Comparison of ENCODE assay signal across 16 cellular contexts in genomic region chr12:53820503-53820902, GRCh38.
DNase-seq lines count a peak whose midpoint lies in the region; ATAC-seq and TF ChIP-seq lines count a peak whose summit lies in the region.
"Had no signal": no experiment of that assay in that cellular context is flagged by ENCODE, and none has a peak within 500 bp of the region (broad histone marks: within the 10 kb centered on the region; RNA-seq: fewer than 3 reads in every experiment).

No MANE protein-coding gene starts in this region.

- no peaks in the 10 kb centered on the region for H3K36me3 ChIP-seq in fibroblast of lung (ENCODE audit: control insufficient read depth, insufficient read depth, low read length)
- H3K36me3 ChIP-seq: esophagus muscularis mucosa had no signal

- no peak overlapping the region for H3K27ac ChIP-seq in fibroblast of lung (ENCODE audit: insufficient read depth, low read length)
- H3K27ac ChIP-seq: esophagus muscularis mucosa had no signal

- no peaks in the 10 kb centered on the region for H3K36me3 Mint-ChIP-seq in activated naive CD8-positive, alpha-beta T cell treated with anti-CD3 and anti-CD28 coated beads for 36 hours
- H3K36me3 Mint-ChIP-seq: activated CD4-positive, alpha-beta memory T cell treated with anti-CD3 and anti-CD28 coated beads for 36 hours had no signal

- H3K9ac ChIP-seq in fibroblast of lung (ENCODE audit: insufficient read depth, low read length) = no peak overlapping the region

- ATAC-seq in left lobe of liver = no peak
- ATAC-seq: HepG2 had no signal

- no peak overlapping the region for H3K4me3 ChIP-seq in fibroblast of lung (replicated peaks in 1 of 4; ENCODE audit: control extremely low read depth in 1 of 4, insufficient read depth in 1 of 4, low read depth in 3 of 4, low read length in 4 of 4)
- H3K4me3 ChIP-seq: esophagus muscularis mucosa had no signal

- no peaks in the 10 kb centered on the region for H4K20me1 ChIP-seq in fibroblast of lung (ENCODE audit: control insufficient read depth, extremely low read depth, insufficient read depth, low read length)

- no peak for TF ChIP-seq CTCF in fibroblast of lung (conservative IDR thresholded peaks at IDR 0.05 in 1 of 2, IDR thresholded peaks at IDR 0.05 in 1 of 2; ENCODE audit: low read depth in 1 of 2, low read length in 2 of 2)

- no peak overlapping the region for H3K4me2 ChIP-seq in fibroblast of lung (ENCODE audit: extremely low read depth, insufficient read depth, low read length)

- no peaks in the 10 kb centered on the region for H3K27me3 ChIP-seq in fibroblast of lung (ENCODE audit: control insufficient read depth, insufficient read depth, low read length)

- no peaks in the 10 kb centered on the region for H3K4me1 Mint-ChIP-seq in activated naive CD8-positive, alpha-beta T cell treated with anti-CD3 and anti-CD28 coated beads for 36 hours

- no peaks in the 10 kb centered on the region for H3K4me1 ChIP-seq in fibroblast of lung (ENCODE audit: control insufficient read depth, extremely low read depth, insufficient read depth, low read length)
- H3K4me1 ChIP-seq: esophagus muscularis mucosa had no signal

- H3K9me3 ChIP-seq in fibroblast of lung (ENCODE audit: control insufficient read depth, insufficient read depth, low read depth, low read length) = no peaks in the 10 kb centered on the region
- H3K9me3 ChIP-seq: esophagus muscularis mucosa had no signal

- no peak overlapping the region for H3K4me3 Mint-ChIP-seq in activated naive CD8-positive, alpha-beta T cell treated with anti-CD3 and anti-CD28 coated beads for 36 hours
- H3K4me3 Mint-ChIP-seq: activated CD4-positive, alpha-beta memory T cell treated with anti-CD3 and anti-CD28 coated beads for 36 hours; dendritic cell treated with granulocyte-macrophage colony-stimulating factor and Interleukin-4, amounts not matched to agents 40 ng/mL and 50 ng/mL, for 4 days had no signal

- intact Hi-C loops in posterior cingulate gyrus (cut with DNase I) = no loop called here

- DNase-seq in DMS53 (lab: John Stamatoyannopoulos, UW) = peak; percentile 12
- DNase-seq in DMS53 treated with DMSO at 0.1 percent for 48 hours (lab: John Stamatoyannopoulos, UW; ENCODE audit: unreplicated experiment) = no peak
- peak; percentile 50 for DNase-seq in NCI-H460 (ENCODE audit: extremely low read depth, low read depth)
- DNase-seq in fibroblast of lung (ENCODE audit: low read depth in 2 of 2) = peak; percentile 10 to 31
- DNase-seq in stromal cell of bone marrow (ENCODE audit: low read depth) = peak; percentile 32
- no peak for DNase-seq in left lobe of liver (ENCODE audit: low spot score)
- no peak for DNase-seq in activated naive CD8-positive, alpha-beta T cell treated with anti-CD3 and anti-CD28 coated beads for 36 hours
- no peak for DNase-seq in posterior cingulate gyrus
- DNase-seq: activated CD4-positive, alpha-beta memory T cell treated with anti-CD3 and anti-CD28 coated beads for 36 hours; NCI-H1417 treated with DMSO at 0.1 percent for 48 hours; NCI-H526 treated with DMSO at 0.1 percent for 48 hours; occipital lobe; SHP77 had no signal

- H3K27me3 Mint-ChIP-seq in activated naive CD8-positive, alpha-beta T cell treated with anti-CD3 and anti-CD28 coated beads for 36 hours = peaks cover 62% of the 10 kb centered on the region

- H3K27ac Mint-ChIP-seq in activated naive CD8-positive, alpha-beta T cell treated with anti-CD3 and anti-CD28 coated beads for 36 hours = no peak overlapping the region
- H3K27ac Mint-ChIP-seq: activated CD4-positive, alpha-beta memory T cell treated with anti-CD3 and anti-CD28 coated beads for 36 hours; dendritic cell treated with granulocyte-macrophage colony-stimulating factor and Interleukin-4, amounts not matched to agents 40 ng/mL and 50 ng/mL, for 4 days had no signal

- no peaks in the 10 kb centered on the region for H3K79me2 ChIP-seq in fibroblast of lung (ENCODE audit: control insufficient read depth, insufficient read depth, low read length)

- no peak overlapping the region for H2AFZ ChIP-seq in fibroblast of lung (ENCODE audit: low read length)

- H3K9me3 Mint-ChIP-seq in activated naive CD8-positive, alpha-beta T cell treated with anti-CD3 and anti-CD28 coated beads for 36 hours = no peaks in the 10 kb centered on the region
- H3K9me3 Mint-ChIP-seq: activated CD4-positive, alpha-beta memory T cell treated with anti-CD3 and anti-CD28 coated beads for 36 hours; dendritic cell treated with granulocyte-macrophage colony-stimulating factor and Interleukin-4, amounts not matched to agents 40 ng/mL and 50 ng/mL, for 4 days had no signal

Comparison
In these comparisons a context has a peak if more than half of its experiments do, and no peak if none do; other contexts are left out.
1. DNase-seq: peak in DMS53 (single experiment), NCI-H460 (single experiment), fibroblast of lung (2 of 2) and stromal cell of bone marrow (single experiment); none in DMS53 treated with DMSO at 0.1 percent for 48 hours (single experiment), left lobe of liver (single experiment), activated naive CD8-positive, alpha-beta T cell treated with anti-CD3 and anti-CD28 coated beads for 36 hours (single experiment) and posterior cingulate gyrus (0 of 10).